ENCODE assay signal across 9 cellular contexts in the genomic region with DNA sequence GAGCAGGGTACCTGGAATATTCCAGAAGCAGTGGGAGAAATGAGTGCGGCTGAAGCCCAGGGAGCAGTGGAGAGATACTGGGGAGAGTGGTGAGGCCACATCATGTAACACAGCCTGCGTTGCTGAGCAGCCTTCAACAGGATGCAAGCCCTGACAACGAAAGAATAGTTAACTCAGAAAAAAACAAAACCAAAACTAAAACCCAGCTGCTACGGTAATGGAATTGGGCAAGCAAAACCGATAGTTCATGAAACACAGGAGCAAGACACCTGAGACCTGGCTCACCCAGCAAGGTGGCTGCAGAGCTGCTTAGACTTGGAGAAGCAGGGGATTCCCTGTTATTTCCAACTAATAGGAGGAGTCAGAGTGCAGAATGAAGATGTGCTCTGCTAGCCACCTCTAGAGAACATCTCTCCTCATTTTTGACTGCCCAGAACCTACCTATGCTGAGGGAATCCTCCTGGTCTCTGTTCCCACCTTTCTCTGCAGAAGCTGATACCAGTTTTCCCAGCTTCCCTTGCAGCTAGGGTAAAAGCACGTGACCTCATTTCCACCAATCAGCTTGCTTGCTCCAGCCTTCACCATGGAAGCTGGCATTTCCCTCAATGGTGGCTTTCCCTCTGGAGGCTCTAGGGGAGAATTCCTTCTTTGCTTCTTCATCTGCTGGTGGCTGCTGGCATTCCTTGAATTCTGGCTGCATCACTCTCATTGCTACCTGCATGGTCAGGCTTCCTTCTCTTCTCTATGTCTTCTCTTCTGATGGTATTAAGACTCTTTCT. TPM values are rescaled to one million over a fixed set of nuclear protein-coding genes. Genes with fewer than 3 reads are reported as not detected.
DNase-seq lines count a peak whose midpoint lies in the region; ATAC-seq and TF ChIP-seq lines count a peak whose summit lies in the region.
"Had no signal": no experiment of that assay in that cellular context is flagged by ENCODE, and none has a peak within 500 bp of the region (broad histone marks: within the 10 kb centered on the region; RNA-seq: fewer than 3 reads in every experiment).

No MANE protein-coding gene starts in this region.

- peaks cover 10% of the 10 kb centered on the region for H3K4me1 ChIP-seq in Loucy (ENCODE audit: insufficient read depth, low read length, poor library complexity, severe bottlenecking)
- H3K4me1 ChIP-seq in effector memory CD4-positive, alpha-beta T cell (ENCODE audit: control insufficient read depth, insufficient read depth, low read length, poor library complexity, severe bottlenecking): no peaks in the 10 kb centered on the region

- no peak overlapping the region for H3K4me2 ChIP-seq in Loucy (ENCODE audit: low read depth, low read length, poor library complexity, severe bottlenecking)

- DNase-seq in GM12865 (ENCODE audit: low read depth) (peak; percentile 81), UCSD-AML1 (lab: John Stamatoyannopoulos, UW; ENCODE audit: unreplicated experiment) (no peak), amniotic stem cell (lab: John Stamatoyannopoulos, UW) (no peak), RKO (ENCODE audit: low spot score) (no peak), sciatic nerve (ENCODE audit: low spot score) (no peak)
- DNase-seq in effector memory CD4-positive, alpha-beta T cell: no peak
- DNase-seq: NCI-H1092 had no signal

- no peaks in the 10 kb centered on the region for H3F3A ChIP-seq in Loucy (ENCODE audit: low read depth)

- H3K27ac ChIP-seq in effector memory CD4-positive, alpha-beta T cell (ENCODE audit: insufficient read depth, low read length, poor library complexity, severe bottlenecking): peak overlapping the region; percentile 43

- H3K9ac ChIP-seq in Loucy (ENCODE audit: low read depth, low read length, poor library complexity, severe bottlenecking): no peak overlapping the region

- TF ChIP-seq CTCF in GM12865 (IDR thresholded peaks at IDR 0.05; ENCODE audit: insufficient read depth, low read depth, low read length, missing control alignments): no peak
- TF ChIP-seq CTCF in Loucy (conservative IDR thresholded peaks at IDR 0.05; ENCODE audit: low read length): no peak

- ATAC-seq in GM21576 (IDR thresholded peaks at IDR 0.05; ENCODE audit: unreplicated experiment): peak; percentile 82
- ATAC-seq in sciatic nerve: no peak

- no peaks in the 10 kb centered on the region for H4K20me1 ChIP-seq in Loucy (ENCODE audit: insufficient read depth, low read length, poor library complexity, severe bottlenecking)

- H3K27me3 ChIP-seq in Loucy (ENCODE audit: insufficient read depth, low read length, poor library complexity, severe bottlenecking): no peaks in the 10 kb centered on the region
- no peaks in the 10 kb centered on the region for H3K27me3 ChIP-seq in effector memory CD4-positive, alpha-beta T cell (replicated peaks; ENCODE audit: control insufficient read depth, insufficient read depth, low read length, poor library complexity, severe bottlenecking)

- no peaks in the 10 kb centered on the region for H3K9me2 ChIP-seq in Loucy (replicated peaks; ENCODE audit: low read depth, low read length)

- intact Hi-C loops in sciatic nerve (cut with DNase I): no loop called here

- H3K4me3 ChIP-seq in GM12865 (ENCODE audit: low read depth, low read length) (peak overlapping the region; percentile 1), Loucy (ENCODE audit: low read length, poor library complexity, severe bottlenecking) (no peak overlapping the region)
- peak overlapping the region; percentile 58 for H3K4me3 ChIP-seq in effector memory CD4-positive, alpha-beta T cell (ENCODE audit: insufficient read depth, low read depth, low read length, poor library complexity, severe bottlenecking)

- no peaks in the 10 kb centered on the region for H3K36me3 ChIP-seq in Loucy (ENCODE audit: insufficient read depth, low read length)
- H3K36me3 ChIP-seq in effector memory CD4-positive, alpha-beta T cell (ENCODE audit: control insufficient read depth, insufficient read depth, low read length): no peaks in the 10 kb centered on the region

- no peaks in the 10 kb centered on the region for H3K79me2 ChIP-seq in Loucy (ENCODE audit: insufficient read depth, low read length)

- H2AFZ ChIP-seq in Loucy (ENCODE audit: low read length): peak overlapping the region; percentile 39; the same call in 1 of the 2 replicates

- no peaks in the 10 kb centered on the region for H3K9me3 ChIP-seq in Loucy (ENCODE audit: insufficient read depth, low read depth, low read length)
- no peaks in the 10 kb centered on the region for H3K9me3 ChIP-seq in effector memory CD4-positive, alpha-beta T cell (ENCODE audit: control insufficient read depth, low read length)

RNA-seq across cellular contexts. Expression of a gene that starts 59.4 kb away (rescaled TPM):
- 17.3 TPM for total RNA-seq in sciatic nerve
